21 cellular contexts compared by ENCODE assay signal in genomic region chr3:56133423-56133822, GRCh38.
A peak's percentile ranks its signal among the peaks of the same experiment; 100 is the strongest.
DNase-seq lines count a peak whose midpoint lies in the region; ATAC-seq and TF ChIP-seq lines count a peak whose summit lies in the region.
"Had no signal": no experiment of that assay in that cellular context is flagged by ENCODE, and none has a peak within 500 bp of the region (broad histone marks: within the 10 kb centered on the region; RNA-seq: fewer than 3 reads in every experiment).

No MANE protein-coding gene starts in this region.

- H3K27me3 ChIP-seq in SJSA1 (replicated peaks), result no peaks in the 10 kb centered on the region
- H3K27me3 ChIP-seq: gastroesophageal sphincter had no signal

- peak overlapping the region; percentile 44; the same call in 1 of the 2 replicates for H3K27ac ChIP-seq in SJSA1
- H3K27ac ChIP-seq: gastroesophageal sphincter had no signal

- DNase-seq in H4 (ENCODE audit: low spot score) (peak; percentile 24), SJSA1 (ENCODE audit: low read depth in 1 of 2, low spot score in 2 of 2) (peak in 1 of 2 experiments; percentile 38), fibroblast of mammary gland (ENCODE audit: low read depth) (peak; percentile 70), retinal pigment epithelial cell (ENCODE audit: low read depth) (peak; percentile 25), SK-N-DZ (ENCODE audit: low spot score) (no peak), NOMO-1 treated with DMSO at 0.1 percent for 48 hours (lab: John Stamatoyannopoulos, UW; ENCODE audit: unreplicated experiment) (no peak), left ventricle myocardium superior (no peak)
- DNase-seq: activated CD4-positive, alpha-beta T cell treated with anti-CD3 and anti-CD28 coated beads for 1 hour; activated naive CD8-positive, alpha-beta T cell treated with anti-CD3 and anti-CD28 coated beads for 36 hours; CD8-positive, alpha-beta T cell; cortex of kidney; left cardiac atrium; naive thymus-derived CD4-positive, alpha-beta T cell; NCI-H1092 treated with DMSO at 0.1 percent for 48 hours; right cardiac atrium; stimulated activated CD4-positive, alpha-beta T cell treated with anti-CD3 and anti-CD28 coated beads, Interleukin-4, amount 100 ng/mL, for 4 hours; stimulated activated naive B cell treated with anti-CD40 and anti-IgM and Interleukin-4, amounts not matched to agents 10 μg/mL and 1 μg/mL and 100 μg/mL, for 72 hours; T-helper 1 cell had no signal

- H3K9me3 ChIP-seq in SJSA1 (replicated peaks), result no peaks in the 10 kb centered on the region
- H3K9me3 ChIP-seq: gastroesophageal sphincter, HAP-1 had no signal

- no peak overlapping the region for H3K4me3 ChIP-seq in SJSA1
- no peak overlapping the region for H3K4me3 ChIP-seq in fibroblast of mammary gland (ENCODE audit: control insufficient read depth, low read depth, low read length)
- no peak overlapping the region for H3K4me3 ChIP-seq in retinal pigment epithelial cell (ENCODE audit: low read length)
- H3K4me3 ChIP-seq: gastroesophageal sphincter, HAP-1 had no signal

- peaks cover 47% of the 10 kb centered on the region for H3K4me1 ChIP-seq in SJSA1 (replicated peaks)

- intact Hi-C loops in left ventricle myocardium superior (cut with micrococcal nuclease), result no loop called here

- ATAC-seq in left ventricle myocardium superior (no peak), GM19397 (IDR thresholded peaks at IDR 0.05; ENCODE audit: unreplicated experiment) (no peak)
- ATAC-seq: CD8-positive, alpha-beta T cell; gastroesophageal sphincter; naive thymus-derived CD4-positive, alpha-beta T cell; right cardiac atrium; stimulated activated naive B cell treated with anti-CD40 and anti-IgM and Interleukin-4, amounts not matched to agents 10 μg/mL and 1 μg/mL and 100 μg/mL, for 72 hours had no signal

- TF ChIP-seq CTCF in fibroblast of mammary gland (conservative IDR thresholded peaks at IDR 0.05; ENCODE audit: control insufficient read depth, insufficient read depth, low read depth, low read length) (no peak), retinal pigment epithelial cell (conservative IDR thresholded peaks at IDR 0.05; ENCODE audit: low read depth, low read length) (no peak)

- H3K36me3 ChIP-seq in SJSA1, result no peaks in the 10 kb centered on the region
- H3K36me3 ChIP-seq: gastroesophageal sphincter, HAP-1 had no signal

Comparison
In these comparisons a context has a peak if more than half of its experiments do, and no peak if none do; other contexts are left out.
1. DNase-seq: peak in H4 (single experiment), fibroblast of mammary gland (single experiment) and retinal pigment epithelial cell (single experiment); none in SK-N-DZ (single experiment), NOMO-1 treated with DMSO at 0.1 percent for 48 hours (single experiment) and left ventricle myocardium superior (single experiment).